10 cellular contexts compared by ENCODE assay signal in genomic region chr20:47727909-47728361, GRCh38. TPM values are rescaled to one million over a fixed set of nuclear protein-coding genes. Genes with fewer than 3 reads are reported as not detected.
DNase-seq lines count a peak whose midpoint lies in the region; ATAC-seq and TF ChIP-seq lines count a peak whose summit lies in the region.
"Had no signal": no experiment of that assay in that cellular context is flagged by ENCODE, and none has a peak within 500 bp of the region (broad histone marks: within the 10 kb centered on the region; RNA-seq: fewer than 3 reads in every experiment).

No MANE protein-coding gene starts in this region.

- POLR2A ChIA-PET in SK-N-SH (lab: Yijun Ruan, JAX): no interaction called here

- no peak for TF ChIP-seq RAD21 in SK-N-SH (IDR thresholded peaks at IDR 0.05; ENCODE audit: low read length)

- H3K4me3 ChIP-seq in mucosa of rectum (ENCODE audit: low read length in 2 of 2): peak overlapping the region in 1 of 2 donors; percentile 62
- H3K4me3 ChIP-seq in SK-N-SH (ENCODE audit: low read depth in 2 of 2, low read length in 1 of 2): no peak overlapping the region

- H3F3A ChIP-seq in SK-N-SH (replicated peaks; ENCODE audit: insufficient read depth): no peaks in the 10 kb centered on the region

- H3K27me3 Mint-ChIP-seq in activated naive CD4-positive, alpha-beta T cell treated with anti-CD3 and anti-CD28 coated beads, Interleukin-2, amount 50 U/mL, for 24 hours: no peaks in the 10 kb centered on the region

- WGBS in SK-N-SH (ENCODE audit: low lambda C conversion rate): 80% methylated on average over 17 of the region's 17 CpGs

- TF ChIP-seq CTCF in SK-N-SH (IDR thresholded peaks at IDR 0.05) (no peak), GM13977 (IDR thresholded peaks at IDR 0.05; ENCODE audit: extremely low read depth, insufficient read depth, missing control alignments) (no peak)

- H3K4me2 ChIP-seq in SK-N-SH: no peak overlapping the region

- CTCF ChIA-PET in SK-N-SH (lab: Yijun Ruan, JAX): interaction anchor here (1.3 to 3.0 kb wide), 2 partner anchors 50 to 892 kb away, joined by 3 to 15 read pairs; no protein-coding TSS in a partner anchor

- H3K4me1 ChIP-seq in mucosa of rectum (ENCODE audit: control insufficient read depth in 2 of 2, insufficient read depth in 2 of 2, low read length in 2 of 2) (peaks cover 3 to 15% of the 10 kb centered on the region in 2 donors), SK-N-SH (ENCODE audit: control insufficient read depth in 1 of 2, insufficient read depth in 2 of 2, low read depth in 1 of 2, low read length in 1 of 2) (peaks cover 0 to 7% of the 10 kb centered on the region in 2 experiments; a peak in 1 of 4 replicates)

- no peaks in the 10 kb centered on the region for H3K27me3 ChIP-seq in mucosa of rectum (ENCODE audit: control insufficient read depth in 2 of 2, insufficient read depth in 2 of 2, low read length in 2 of 2)
- H3K27me3 ChIP-seq in SK-N-SH (ENCODE audit: insufficient read depth): no peaks in the 10 kb centered on the region

- no peaks in the 10 kb centered on the region for H3K36me3 Mint-ChIP-seq in activated naive CD4-positive, alpha-beta T cell treated with anti-CD3 and anti-CD28 coated beads, Interleukin-2, amount 50 U/mL, for 24 hours

- H3K4me1 Mint-ChIP-seq in activated naive CD4-positive, alpha-beta T cell treated with anti-CD3 and anti-CD28 coated beads, Interleukin-2, amount 50 U/mL, for 24 hours: peaks cover 46% of the 10 kb centered on the region

- H3K9me3 Mint-ChIP-seq in activated naive CD4-positive, alpha-beta T cell treated with anti-CD3 and anti-CD28 coated beads, Interleukin-2, amount 50 U/mL, for 24 hours: no peaks in the 10 kb centered on the region

- H3K9ac ChIP-seq in mucosa of rectum (ENCODE audit: low read depth in 1 of 2, low read length in 2 of 2) (peak overlapping the region in 1 of 2 donors; percentile 17), SK-N-SH (no peak overlapping the region)

- peak; percentile 6 for ATAC-seq in GM21786 (IDR thresholded peaks at IDR 0.05; ENCODE audit: unreplicated experiment)

- no peaks in the 10 kb centered on the region for H4K20me1 ChIP-seq in SK-N-SH (ENCODE audit: insufficient read depth)

- TF ChIP-seq EP300 in SK-N-SH (IDR thresholded peaks at IDR 0.05; ENCODE audit: borderline replicate concordance in 1 of 2, low read depth in 1 of 2, low read length in 1 of 2): no peak

- H3K27ac ChIP-seq in mucosa of rectum (ENCODE audit: low read depth in 2 of 2, low read length in 2 of 2): peak overlapping the region; percentile 31 to 58
- H3K27ac ChIP-seq in SK-N-SH (ENCODE audit: low read depth in 2 of 2, low read length in 1 of 2): no peak overlapping the region

- peaks cover 0 to 4% of the 10 kb centered on the region in 2 donors for H3K36me3 ChIP-seq in mucosa of rectum (ENCODE audit: control insufficient read depth in 2 of 2, insufficient read depth in 2 of 2, low read length in 2 of 2)
- no peaks in the 10 kb centered on the region for H3K36me3 ChIP-seq in SK-N-SH (replicated peaks in 1 of 2; ENCODE audit: control insufficient read depth in 1 of 2, insufficient read depth in 2 of 2, low read length in 1 of 2)

- peak overlapping the region; percentile 95 for H3K27ac Mint-ChIP-seq in activated naive CD4-positive, alpha-beta T cell treated with anti-CD3 and anti-CD28 coated beads, Interleukin-2, amount 50 U/mL, for 24 hours

- DNase-seq in C1 segment of cervical spinal cord (lab: John Stamatoyannopoulos, UW): peak in 10 of 14 donors; percentile 15 to 68 (median 31)
- DNase-seq in SK-N-SH: no peak
- no peak for DNase-seq in GM13977 (ENCODE audit: low spot score)
- DNase-seq in effector CD8-positive, alpha-beta T cell (lab: John Stamatoyannopoulos, UW): no peak
- no peak for DNase-seq in DMS153 (lab: John Stamatoyannopoulos, UW)
- DNase-seq: DMS53, NCI-H510A had no signal

- in situ Hi-C loops in GM13977 (cut with MboI; ENCODE audit: low pct_unique_long_range_greater_than_20kb, low sequenced_read_pairs, unreplicated experiment): no loop called here

- H3K4me3 Mint-ChIP-seq in activated naive CD4-positive, alpha-beta T cell treated with anti-CD3 and anti-CD28 coated beads, Interleukin-2, amount 50 U/mL, for 24 hours: peak overlapping the region; percentile 76

- no peaks in the 10 kb centered on the region for H3K9me3 ChIP-seq in mucosa of rectum (ENCODE audit: control insufficient read depth in 2 of 2, low read length in 2 of 2)
- no peaks in the 10 kb centered on the region for H3K9me3 ChIP-seq in SK-N-SH

- H3K79me2 ChIP-seq in SK-N-SH (ENCODE audit: insufficient read depth): no peaks in the 10 kb centered on the region

- H2AFZ ChIP-seq in SK-N-SH (ENCODE audit: low read depth): no peak overlapping the region

- no peaks in the 10 kb centered on the region for H3K9me2 ChIP-seq in SK-N-SH

TF ChIP-seq in SK-N-SH, 30 proteins besides CTCF, POLR2A, EP300 and RAD21:
- TF ChIP-seq FOSL2 (IDR thresholded peaks at IDR 0.05; ENCODE audit: borderline replicate concordance, low read depth): no peak
- no peak for TF ChIP-seq NRF1 (IDR thresholded peaks at IDR 0.05; ENCODE audit: low read depth, low read length)
- no peak for TF ChIP-seq RCOR1 (IDR thresholded peaks at IDR 0.05; ENCODE audit: low read length)
- no peak for TF ChIP-seq YY1 (IDR thresholded peaks at IDR 0.05; ENCODE audit: low read depth)
- TF ChIP-seq TEAD4 (IDR thresholded peaks at IDR 0.05; ENCODE audit: borderline replicate concordance, insufficient read depth): no peak
- TF ChIP-seq JUND (IDR thresholded peaks at IDR 0.05): no peak

RNA-seq across cellular contexts. Expression of gene SULF2, which starts 57.3 kb away (rescaled TPM):
- 11.3 and 20.2 TPM in 2 replicates for polyA plus RNA-seq in SK-N-SH (2012; rRNA removed)
- polyA plus RNA-seq in SK-N-SH (2012; cell fraction: cytosol; rRNA removed): 13.5 and 13.7 TPM in 2 replicates
- 24.2 and 34.3 TPM in 2 replicates for polyA plus RNA-seq in SK-N-SH (2012; cell fraction: nucleus; rRNA removed)

Comparison
In these comparisons a context has a peak if more than half of its experiments do, and no peak if none do; other contexts are left out.
1. DNase-seq: peak in C1 segment of cervical spinal cord (10 of 14); none in SK-N-SH (single experiment), GM13977 (single experiment), effector CD8-positive, alpha-beta T cell (single experiment) and DMS153 (single experiment).
2. H3K27ac ChIP-seq: peak in mucosa of rectum (2 of 2); none in SK-N-SH (0 of 2).